ENCODE assay signal across 8 cellular contexts in the genomic region with DNA sequence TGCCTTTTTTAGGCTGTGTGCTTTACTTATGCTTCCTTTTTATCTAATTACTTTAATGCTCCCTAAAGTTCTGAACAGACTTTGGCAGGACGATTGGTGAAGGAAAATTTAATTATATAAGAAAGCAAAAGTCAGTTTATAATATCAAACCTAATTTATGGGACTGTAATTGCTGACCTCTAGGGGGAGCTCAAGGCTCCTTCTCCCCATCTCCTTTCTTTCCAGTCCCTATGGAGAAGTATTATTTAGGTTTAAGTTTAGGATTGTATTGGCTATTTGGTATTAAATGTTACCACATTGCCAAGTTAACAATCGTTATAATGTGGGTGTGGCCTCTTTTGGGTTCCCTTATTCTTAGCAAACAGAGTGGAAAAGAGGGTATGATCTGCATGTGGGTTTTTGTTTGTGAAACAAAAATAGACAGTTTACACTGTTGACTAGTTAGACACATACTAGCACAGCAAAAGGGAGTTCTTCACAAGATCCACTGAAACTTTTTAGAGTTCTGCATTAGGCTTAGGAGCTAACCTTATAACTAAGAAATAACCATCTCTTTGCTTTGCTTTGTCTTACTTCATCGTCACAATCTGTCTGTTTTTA. TPM values are rescaled to one million over a fixed set of nuclear protein-coding genes. Genes with fewer than 3 reads are reported as not detected.
DNase-seq lines count a peak whose midpoint lies in the region; ATAC-seq and TF ChIP-seq lines count a peak whose summit lies in the region.

No MANE protein-coding gene starts in this region.

- no peaks in the 10 kb centered on the region for H3K36me3 Mint-ChIP-seq in progenitor cell of endocrine pancreas (ENCODE audit: insufficient read depth)

- no peaks in the 10 kb centered on the region for H3K27me3 Mint-ChIP-seq in progenitor cell of endocrine pancreas

- H3K9me3 Mint-ChIP-seq in progenitor cell of endocrine pancreas (ENCODE audit: low read depth) = peaks cover 8% of the 10 kb centered on the region

- H3K4me3 Mint-ChIP-seq in progenitor cell of endocrine pancreas (ENCODE audit: low read depth) = no peak overlapping the region

- TF ChIP-seq CTCF in GM12874 (IDR thresholded peaks at IDR 0.05; ENCODE audit: insufficient read depth, low read depth, low read length) = peak; percentile 57
- TF ChIP-seq CTCF in OCI-LY3 (IDR thresholded peaks at IDR 0.05; ENCODE audit: low read depth, low read length) = peak; percentile 97
- peak; percentile 84 for TF ChIP-seq CTCF in epithelial cell of proximal tubule (conservative IDR thresholded peaks at IDR 0.05; ENCODE audit: low read depth, low read length)
- TF ChIP-seq CTCF in progenitor cell of endocrine pancreas (IDR thresholded peaks at IDR 0.05; ENCODE audit: unreplicated experiment) = peak; percentile 79

- H3K4me1 Mint-ChIP-seq in progenitor cell of endocrine pancreas (ENCODE audit: low read depth) = no peaks in the 10 kb centered on the region

- no peak for ATAC-seq in HG03095 (IDR thresholded peaks at IDR 0.05; ENCODE audit: unreplicated experiment)

- H3K4me1 ChIP-seq in OCI-LY3 (ENCODE audit: low read length) = peaks cover 27% of the 10 kb centered on the region

- H3K79me2 ChIP-seq in OCI-LY3 (ENCODE audit: low read length) = no peaks in the 10 kb centered on the region

- H3K27ac ChIP-seq in OCI-LY3 (ENCODE audit: low read length) = no peak overlapping the region

- no peak overlapping the region for H3K9ac ChIP-seq in OCI-LY3 (ENCODE audit: low read length)

- no peak overlapping the region for H3K27ac Mint-ChIP-seq in progenitor cell of endocrine pancreas

- peak overlapping the region; percentile 43 for H3K4me2 ChIP-seq in OCI-LY3 (ENCODE audit: low read length)

- H3K9me3 ChIP-seq in OCI-LY3 (ENCODE audit: insufficient read depth, low read length) = no peaks in the 10 kb centered on the region

- H3K27me3 ChIP-seq in OCI-LY3 (ENCODE audit: low read depth, low read length) = no peaks in the 10 kb centered on the region

- no peaks in the 10 kb centered on the region for H4K20me1 ChIP-seq in OCI-LY3 (ENCODE audit: insufficient read depth, low read length)

- no peaks in the 10 kb centered on the region for H3K36me3 ChIP-seq in OCI-LY3 (replicated peaks; ENCODE audit: low read depth, low read length)

- DNase-seq in AG08396 (ENCODE audit: low spot score) (peak; percentile 31), epithelial cell of proximal tubule (ENCODE audit: low read depth) (no peak), progenitor cell of endocrine pancreas (ENCODE audit: low spot score, unreplicated experiment) (no peak), T1000 (lab: John Stamatoyannopoulos, UW) (no peak), OCI-M2 (lab: John Stamatoyannopoulos, UW; ENCODE audit: unreplicated experiment) (no peak)

- peak overlapping the region; percentile 24; the same call in 1 of the 2 replicates for H2AFZ ChIP-seq in OCI-LY3 (ENCODE audit: low read depth, low read length)

- no peak overlapping the region for H3K4me3 ChIP-seq in OCI-LY3 (ENCODE audit: low read length)
- no peak overlapping the region for H3K4me3 ChIP-seq in epithelial cell of proximal tubule (ENCODE audit: low read depth, low read length)

RNA-seq across cellular contexts. Expression of a gene that starts 48.2 kb away (rescaled TPM):
- total RNA-seq in epithelial cell of proximal tubule (0.29 and 0.35 TPM in 2 replicates), progenitor cell of endocrine pancreas (1.3 and 1.7 TPM in 2 replicates)
